Comparison of ENCODE assay signal across 1 cellular context in genomic region chr1:12539320-12539704, GRCh38.
TF ChIP-seq lines count a peak whose summit lies in the region.

No MANE protein-coding gene starts in this region.

TF ChIP-seq in H1, 55 proteins besides CTCF, POLR2A, EP300 and RAD21:
- TF ChIP-seq KDM5A (IDR thresholded peaks at IDR 0.05; ENCODE audit: low read length) (no peak), MAFK (IDR thresholded peaks at IDR 0.05; ENCODE audit: low read depth, low read length) (no peak), SP4 (IDR thresholded peaks at IDR 0.05; ENCODE audit: low read length) (no peak), TCF12 (IDR thresholded peaks at IDR 0.05; ENCODE audit: low read depth, low read length) (no peak), RXRA (IDR thresholded peaks at IDR 0.05; ENCODE audit: insufficient read depth, low read depth, low read length) (no peak), SAP30 (IDR thresholded peaks at IDR 0.05; ENCODE audit: insufficient read depth, insufficient replicate concordance, low read length) (no peak), POLR2AphosphoS5 (IDR thresholded peaks at IDR 0.05; ENCODE audit: low read depth, low read length) (no peak), ZNF274 (IDR thresholded peaks at IDR 0.05; ENCODE audit: borderline replicate concordance, extremely low read depth, low read length) (no peak), RFX5 (IDR thresholded peaks at IDR 0.05; ENCODE audit: borderline replicate concordance, low read depth, low read length) (no peak), EGR1 (IDR thresholded peaks at IDR 0.05; ENCODE audit: borderline replicate concordance, low read depth, low read length) (no peak), CHD2 (IDR thresholded peaks at IDR 0.05; ENCODE audit: low read length) (no peak), JUN (IDR thresholded peaks at IDR 0.05; ENCODE audit: low read depth, low read length) (no peak), RBBP5 (IDR thresholded peaks at IDR 0.05; ENCODE audit: borderline replicate concordance, low read depth, low read length) (no peak), GABPA (IDR thresholded peaks at IDR 0.05; ENCODE audit: borderline replicate concordance, insufficient read depth, low read length) (no peak), SRF (IDR thresholded peaks at IDR 0.05; ENCODE audit: low read depth, low read length) (no peak), EZH2 (IDR thresholded peaks at IDR 0.05; ENCODE audit: low read depth, low read length, severe bottlenecking) (no peak), KDM1A (IDR thresholded peaks at IDR 0.05; ENCODE audit: borderline replicate concordance, low read length) (no peak), NRF1 (IDR thresholded peaks at IDR 0.05; ENCODE audit: low read depth, low read length) (no peak)
